In the genomic region with DNA sequence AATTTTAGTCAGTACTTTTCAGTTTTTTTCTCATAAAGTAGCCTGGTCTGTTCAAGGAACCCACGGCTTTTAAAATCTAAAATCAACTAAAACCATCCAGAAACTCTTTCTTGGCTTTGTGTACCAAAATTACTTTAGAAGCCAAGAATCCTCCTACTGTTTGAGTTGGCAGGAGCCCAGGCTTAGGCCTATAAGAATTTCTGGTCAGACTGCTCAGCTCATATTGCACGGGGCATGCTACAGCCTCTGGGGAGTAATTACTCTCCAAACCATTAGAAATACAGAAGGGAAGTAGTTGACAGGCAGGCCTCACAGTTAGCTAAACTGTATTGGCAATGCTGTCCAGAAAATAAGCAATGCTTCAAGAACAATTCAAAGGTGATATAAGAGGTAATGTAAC, we compare ENCODE assay signal across 11 cellular contexts.
A peak's percentile ranks its signal among the peaks of the same experiment; 100 is the strongest.
DNase-seq lines count a peak whose midpoint lies in the region; ATAC-seq and TF ChIP-seq lines count a peak whose summit lies in the region.
"Had no signal": no experiment of that assay in that cellular context is flagged by ENCODE, and none has a peak within 500 bp of the region (broad histone marks: within the 10 kb centered on the region; RNA-seq: fewer than 3 reads in every experiment).

No MANE protein-coding gene starts in this region.

- peak; percentile 66 for ATAC-seq in lung (ENCODE audit: insufficient read depth, low FRiP score)
- ATAC-seq in HG02623 (IDR thresholded peaks at IDR 0.05; ENCODE audit: unreplicated experiment) = no peak
- ATAC-seq: CD8-positive, alpha-beta T cell had no signal

- no peak overlapping the region for H3K4me2 ChIP-seq in mesendoderm (ENCODE audit: low read length)

- WGBS in lung, 2 donors = 14 to 31% methylated on average over 2 of the region's 2 CpGs
- no CpG with 5 or more reads among the region's 2 CpGs for WGBS in mesendoderm (ENCODE audit: extremely low coverage, insufficient coverage, low lambda C conversion rate)

- no peaks in the 10 kb centered on the region for H3K79me1 ChIP-seq in mesendoderm (ENCODE audit: low read length)

- DNase-seq in AG08396 (ENCODE audit: low spot score) (peak; percentile 2), NB4 (ENCODE audit: low read depth) (peak; percentile 6), brain pericyte (ENCODE audit: low read depth, low spot score) (peak; percentile 81), lung (ENCODE audit: low spot score) (peak; percentile 63), mesendoderm (no peak), GF-D8 (lab: John Stamatoyannopoulos, UW) (no peak), activated T-cell treated with anti-CD3 and anti-CD28 coated beads for 4 hours (no peak)
- DNase-seq: activated naive CD4-positive, alpha-beta T cell; CD8-positive, alpha-beta T cell had no signal

- H3K56ac ChIP-seq in mesendoderm (ENCODE audit: low read length) = no peak overlapping the region

- H3K9ac ChIP-seq in mesendoderm (ENCODE audit: low read length) = no peak overlapping the region

- H3K27me3 ChIP-seq in lung (ENCODE audit: control insufficient read depth, insufficient read depth) (no peaks in the 10 kb centered on the region), mesendoderm (ENCODE audit: insufficient read depth, low read length, poor library complexity) (no peaks in the 10 kb centered on the region)
- H3K27me3 ChIP-seq: neutrophil had no signal

- H4K5ac ChIP-seq in mesendoderm (ENCODE audit: low read length) = no peak overlapping the region

- no peaks in the 10 kb centered on the region for H3K9me3 ChIP-seq in lung (ENCODE audit: control insufficient read depth in 2 of 2, insufficient read depth in 1 of 2, low read length in 1 of 2)
- H3K9me3 ChIP-seq: neutrophil had no signal

- H3K4me1 ChIP-seq in lung (ENCODE audit: control insufficient read depth in 2 of 2, insufficient read depth in 2 of 2, low read length in 2 of 2) (no peaks in the 10 kb centered on the region), mesendoderm (ENCODE audit: control insufficient read depth, low read depth, low read length) (no peaks in the 10 kb centered on the region)

- H3K4ac ChIP-seq in mesendoderm (ENCODE audit: low read depth, low read length) = no peak overlapping the region

- H2BK5ac ChIP-seq in mesendoderm (ENCODE audit: low read length) = no peak overlapping the region

- H3K27ac ChIP-seq in lung (ENCODE audit: low read depth in 1 of 2, low read length in 1 of 2) (no peak overlapping the region), mesendoderm (ENCODE audit: low read depth, low read length) (no peak overlapping the region)
- H3K27ac ChIP-seq: neutrophil had no signal

- no peak overlapping the region for H2BK120ac ChIP-seq in mesendoderm (ENCODE audit: low read depth, low read length)

- H3K4me3 ChIP-seq in NB4 (ENCODE audit: low read depth, low read length) (no peak overlapping the region), lung (no peak overlapping the region), mesendoderm (ENCODE audit: low read length) (no peak overlapping the region)

- TF ChIP-seq POLR2A in NB4 (IDR thresholded peaks at IDR 0.05; ENCODE audit: extremely low read depth, insufficient read length) = no peak

- H2AK5ac ChIP-seq in mesendoderm (ENCODE audit: low read length) = no peak overlapping the region

- TF ChIP-seq CTCF in NB4 (IDR thresholded peaks at IDR 0.05; ENCODE audit: low read depth, low read length) (no peak), lung (IDR thresholded peaks at IDR 0.05; ENCODE audit: control extremely low read depth, extremely low read depth) (no peak)

- H3K23ac ChIP-seq in mesendoderm (ENCODE audit: low read length) = no peak overlapping the region

- H2BK15ac ChIP-seq in mesendoderm (replicated peaks; ENCODE audit: low read depth) = no peak overlapping the region

- H4K8ac ChIP-seq in mesendoderm (ENCODE audit: low read depth, low read length) = no peak overlapping the region

- no peaks in the 10 kb centered on the region for H3K36me3 ChIP-seq in lung (ENCODE audit: control insufficient read depth in 2 of 2, insufficient read depth in 2 of 2, low read length in 2 of 2)
- H3K36me3 ChIP-seq in mesendoderm (ENCODE audit: control insufficient read depth, insufficient read depth, low read length) = no peaks in the 10 kb centered on the region
- H3K36me3 ChIP-seq: neutrophil had no signal

- no peaks in the 10 kb centered on the region for H3K79me2 ChIP-seq in mesendoderm (ENCODE audit: control insufficient read depth, insufficient read depth, low read length)

- H3K18ac ChIP-seq in mesendoderm (ENCODE audit: low read length) = no peak overlapping the region

Comparison
In these comparisons a context has a peak if more than half of its experiments do, and no peak if none do; other contexts are left out.
1. DNase-seq: peak in AG08396 (single experiment), NB4 (single experiment), brain pericyte (single experiment) and lung (single experiment); none in mesendoderm (single experiment), GF-D8 (single experiment) and activated T-cell treated with anti-CD3 and anti-CD28 coated beads for 4 hours (single experiment).